In the genomic region with DNA sequence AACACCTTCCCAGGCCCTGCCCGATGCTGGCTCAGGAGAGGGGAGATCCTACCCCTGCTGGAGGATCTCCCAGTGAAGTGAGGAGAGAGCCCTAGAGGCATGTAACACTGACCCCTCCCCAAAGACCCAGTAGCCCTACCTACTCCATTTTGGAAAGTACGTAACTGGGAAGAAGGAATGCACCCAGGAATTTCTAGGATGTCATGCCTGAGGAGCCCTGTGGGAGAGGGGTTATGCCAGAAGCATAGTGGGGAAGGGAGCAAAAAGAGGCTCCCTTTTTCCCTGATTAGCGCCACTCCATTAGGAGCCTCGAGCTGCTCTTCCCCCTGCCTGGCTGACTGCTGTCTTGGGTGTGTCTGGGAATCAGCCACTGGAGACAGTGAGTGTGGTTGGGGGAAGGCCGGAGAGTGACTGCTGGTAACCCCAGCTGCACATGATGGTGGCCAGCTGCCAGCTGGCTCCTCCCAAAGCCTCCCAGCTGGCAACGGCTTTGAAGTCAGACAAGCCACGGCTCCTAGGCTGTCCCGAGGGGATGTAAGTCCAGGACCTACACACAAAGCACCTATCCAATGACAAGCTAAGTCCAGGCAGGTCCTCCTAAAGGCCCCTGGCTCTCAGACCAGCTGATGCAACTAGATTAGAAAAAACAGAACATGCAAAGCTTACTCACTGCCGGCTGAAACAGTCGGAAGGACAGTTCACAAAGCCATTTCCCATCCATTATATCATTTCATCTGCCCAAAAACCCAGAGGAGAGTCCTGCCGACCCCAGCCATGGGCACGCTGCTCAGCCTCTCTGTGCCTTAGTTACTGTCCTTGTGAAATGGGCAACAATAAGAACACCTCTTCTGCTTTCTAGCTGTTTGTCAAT, we compare ENCODE assay signal across 8 cellular contexts.
DNase-seq lines count a peak whose midpoint lies in the region; ATAC-seq and TF ChIP-seq lines count a peak whose summit lies in the region.

No MANE protein-coding gene starts in this region.

- H3K18ac ChIP-seq in H9 (ENCODE audit: insufficient read length, low read depth, low read length): no peak overlapping the region

- no peaks in the 10 kb centered on the region for H3K36me3 ChIP-seq in left ventricle myocardium inferior
- H3K36me3 ChIP-seq in psoas muscle (ENCODE audit: insufficient read depth in 1 of 2, low read depth in 1 of 2): no peaks in the 10 kb centered on the region

- no peaks in the 10 kb centered on the region; the same call in 1 of the 2 replicates for H3K79me2 ChIP-seq in H9 (ENCODE audit: insufficient read depth, low read length)

- WGBS in H9 (ENCODE audit: extremely low coverage, insufficient read length, low lambda C conversion rate): no CpG with 5 or more reads among the region's 12 CpGs
- 4 to 7% (median 6%) methylated on average over 12 of the region's 12 CpGs for WGBS in psoas muscle, 3 donors

- no peak overlapping the region for H2BK120ac ChIP-seq in H9 (ENCODE audit: low read depth, low read length, poor library complexity, severe bottlenecking)

- H4K8ac ChIP-seq in H9 (replicated peaks; ENCODE audit: insufficient read length, low read depth, low read length): no peak overlapping the region

- H3K27me3 ChIP-seq in H9 (ENCODE audit: insufficient read depth, low read length) (no peaks in the 10 kb centered on the region), left ventricle myocardium inferior (ENCODE audit: low read depth) (no peaks in the 10 kb centered on the region), psoas muscle (ENCODE audit: insufficient read depth in 3 of 3, low read length in 2 of 3) (no peaks in the 10 kb centered on the region)

- no peaks in the 10 kb centered on the region for H4K20me1 ChIP-seq in H9 (ENCODE audit: control insufficient read depth, insufficient read depth, insufficient read length)

- H3K23ac ChIP-seq in H9 (ENCODE audit: insufficient read length, low read depth, low read length): no peak overlapping the region

- H3K36me3 Mint-ChIP-seq in H9 (ENCODE audit: insufficient read depth in 1 of 3, low read depth in 3 of 3): no peaks in the 10 kb centered on the region
- no peaks in the 10 kb centered on the region for H3K36me3 Mint-ChIP-seq in activated CD8-positive, alpha-beta T cell treated with anti-CD3 and anti-CD28 coated beads for 36 hours (ENCODE audit: low read depth)

- no peak overlapping the region for H3K9ac ChIP-seq in H9 (ENCODE audit: extremely low read depth, insufficient read length, low read length)

- no peaks in the 10 kb centered on the region; a peak in 1 of 5 replicates for H3K9me3 Mint-ChIP-seq in H9
- H3K9me3 Mint-ChIP-seq in activated CD8-positive, alpha-beta T cell treated with anti-CD3 and anti-CD28 coated beads for 36 hours: no peaks in the 10 kb centered on the region

- H2AFZ ChIP-seq in H9 (ENCODE audit: low read length): no peak overlapping the region

- H3K4me3 Mint-ChIP-seq in H9: no peak overlapping the region
- no peak overlapping the region for H3K4me3 Mint-ChIP-seq in activated CD8-positive, alpha-beta T cell treated with anti-CD3 and anti-CD28 coated beads for 36 hours

- H4K91ac ChIP-seq in H9 (ENCODE audit: insufficient read length, low read depth, low read length): no peak overlapping the region

- H4K5ac ChIP-seq in H9 (ENCODE audit: insufficient read length, low read depth, low read length): no peak overlapping the region

- H3K9me3 ChIP-seq in H9 (ENCODE audit: control insufficient read depth, low read depth, low read length): no peaks in the 10 kb centered on the region
- peaks cover 10% of the 10 kb centered on the region for H3K9me3 ChIP-seq in left ventricle myocardium inferior (replicated peaks)
- no peaks in the 10 kb centered on the region for H3K9me3 ChIP-seq in psoas muscle

- H3K27me3 Mint-ChIP-seq in H9 (ENCODE audit: low read depth): peaks cover 2% of the 10 kb centered on the region
- H3K27me3 Mint-ChIP-seq in activated CD8-positive, alpha-beta T cell treated with anti-CD3 and anti-CD28 coated beads for 36 hours: peaks cover 3% of the 10 kb centered on the region

- POLR2A ChIA-PET in activated CD8-positive, alpha-beta T cell treated with anti-CD3 and anti-CD28 coated beads for 36 hours (lab: Charles Lee): interaction anchor here (1.1 to 1.5 kb wide), 2 partner anchors 137 to 350 kb away, joined by 3 read pairs; no protein-coding TSS in a partner anchor

- CTCF ChIA-PET in activated CD8-positive, alpha-beta T cell treated with anti-CD3 and anti-CD28 coated beads for 36 hours (lab: Charles Lee): interaction anchor here (1.3 kb wide), 1 partner anchor 14 kb away, joined by 3 read pairs; no protein-coding TSS in a partner anchor

- H2AK5ac ChIP-seq in H9 (ENCODE audit: insufficient read length, low read length): no peak overlapping the region

- H3K4me1 ChIP-seq in H9 (ENCODE audit: insufficient read depth, low read length): peaks cover 4% of the 10 kb centered on the region; the same call in 1 of the 2 replicates
- H3K4me1 ChIP-seq in left ventricle myocardium inferior: peaks cover 24% of the 10 kb centered on the region
- peaks cover 21% of the 10 kb centered on the region for H3K4me1 ChIP-seq in psoas muscle

- no peak overlapping the region for H2BK20ac ChIP-seq in H9 (ENCODE audit: low read depth, low read length, poor library complexity, severe bottlenecking)

- H3K27ac ChIP-seq in H9 (ENCODE audit: insufficient read length, low read depth, low read length) (no peak overlapping the region), left ventricle myocardium inferior (replicated peaks) (peak overlapping the region; percentile 77), psoas muscle (peak overlapping the region; percentile 88)

- H3K14ac ChIP-seq in H9 (ENCODE audit: insufficient read depth, low read length): no peak overlapping the region

- H2BK15ac ChIP-seq in H9 (ENCODE audit: low read depth, low read length): no peak overlapping the region

- no peak overlapping the region for H3T11ph ChIP-seq in H9 (ENCODE audit: low read length)

- peaks cover 4 to 15% of the 10 kb centered on the region in 2 experiments for H3K4me1 Mint-ChIP-seq in H9
- H3K4me1 Mint-ChIP-seq in activated CD8-positive, alpha-beta T cell treated with anti-CD3 and anti-CD28 coated beads for 36 hours (ENCODE audit: low read depth): peaks cover 8% of the 10 kb centered on the region

- DNase-seq in AML-193 (lab: John Stamatoyannopoulos, UW) (peak; percentile 79 to 84), H9 (peak; percentile 37), NCI-H226 (peak; percentile 90), anterior cingulate cortex (lab: John Stamatoyannopoulos, UW) (peak in 57 of 58 donors; percentile 5 to 90 (median 71)), left ventricle myocardium inferior (peak; percentile 90), psoas muscle (peak; percentile 91 to 97)
- no peak for DNase-seq in activated CD8-positive, alpha-beta T cell treated with anti-CD3 and anti-CD28 coated beads for 36 hours

- no peak overlapping the region for H3K56ac ChIP-seq in H9 (ENCODE audit: insufficient read length, low read depth, low read length)

- intact Hi-C loops in left ventricle myocardium inferior (cut with micrococcal nuclease): no loop called here
- intact Hi-C loops in psoas muscle (cut with DNase I): loop anchor here (2.0 to 10.0 kb wide), 4 partner anchors 48 to 200 kb away; a partner anchor contains a TSS
- intact Hi-C loops in activated CD8-positive, alpha-beta T cell treated with anti-CD3 and anti-CD28 coated beads for 36 hours (cut with micrococcal nuclease): no loop called here

- H2BK12ac ChIP-seq in H9 (ENCODE audit: insufficient read length, low read depth, low read length): no peak overlapping the region

- no peaks in the 10 kb centered on the region for H3K79me1 ChIP-seq in H9 (ENCODE audit: insufficient read depth, low read depth, low read length, poor library complexity, severe bottlenecking)

- TF ChIP-seq CTCF in H9 (conservative IDR thresholded peaks at IDR 0.05): no peak
- peak; percentile 23 for TF ChIP-seq CTCF in left ventricle myocardium inferior (IDR thresholded peaks at IDR 0.05; ENCODE audit: borderline replicate concordance)
- no peak for TF ChIP-seq CTCF in psoas muscle (IDR thresholded peaks at IDR 0.05)
- no peak for TF ChIP-seq CTCF in activated CD8-positive, alpha-beta T cell treated with anti-CD3 and anti-CD28 coated beads for 36 hours (IDR thresholded peaks at IDR 0.05)

- ATAC-seq in psoas muscle (peak; percentile 95 to 97 (median 96)), HG03439 (IDR thresholded peaks at IDR 0.05; ENCODE audit: unreplicated experiment) (no peak)
- no peak for ATAC-seq in activated CD8-positive, alpha-beta T cell treated with anti-CD3 and anti-CD28 coated beads for 36 hours

- peak overlapping the region in 2 of 3 experiments; percentile 17 to 66; a peak in 3 of 7 replicates for H3K27ac Mint-ChIP-seq in H9
- H3K27ac Mint-ChIP-seq in activated CD8-positive, alpha-beta T cell treated with anti-CD3 and anti-CD28 coated beads for 36 hours: no peak overlapping the region

- no peaks in the 10 kb centered on the region for H3K23me2 ChIP-seq in H9 (ENCODE audit: insufficient read length, low read depth, low read length, poor library complexity, severe bottlenecking)

- H3K4me2 ChIP-seq in H9 (ENCODE audit: insufficient read depth, insufficient read length, low read length): no peak overlapping the region

- no peak overlapping the region for H3K4ac ChIP-seq in H9 (ENCODE audit: low read depth, low read length)

- H3K4me3 ChIP-seq in left ventricle myocardium inferior (peak overlapping the region; percentile 41), psoas muscle (peak overlapping the region; percentile 33)

- no peak overlapping the region for H2BK5ac ChIP-seq in H9 (ENCODE audit: insufficient read length, low read length)

Comparison
In these comparisons a context has a peak if more than half of its experiments do, and no peak if none do; other contexts are left out.
1. ATAC-seq: peak in psoas muscle (4 of 4); none in HG03439 (single experiment) and activated CD8-positive, alpha-beta T cell treated with anti-CD3 and anti-CD28 coated beads for 36 hours (single experiment).
2. intact Hi-C loops: an anchor here in psoas muscle (2.0 to 10.0 kb wide); none called in left ventricle myocardium inferior and activated CD8-positive, alpha-beta T cell treated with anti-CD3 and anti-CD28 coated beads for 36 hours.